ENCODE assay signal across 14 cellular contexts in the genomic region with DNA sequence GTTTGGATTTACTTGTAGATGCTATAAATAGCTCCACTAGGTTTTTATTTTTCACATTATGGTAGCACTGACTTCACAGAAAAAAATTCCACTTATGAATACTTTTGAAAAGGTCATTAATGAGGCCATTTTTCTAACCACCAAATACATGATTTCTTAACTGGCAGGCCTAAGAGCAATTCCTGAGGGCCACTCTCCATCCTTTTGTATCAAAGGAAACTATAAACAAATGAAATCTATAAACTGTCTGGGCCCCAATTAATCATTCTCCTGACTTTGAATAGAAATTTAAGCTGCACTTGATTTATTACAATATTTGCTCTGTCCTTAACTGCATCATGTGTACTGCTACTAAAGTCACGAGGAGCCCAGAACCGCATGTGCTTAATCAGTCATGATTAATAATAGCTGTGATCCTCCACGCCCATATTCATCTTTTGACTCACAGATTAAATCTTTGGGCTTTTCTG. TPM values are rescaled to one million over a fixed set of nuclear protein-coding genes. Genes with fewer than 3 reads are reported as not detected.
DNase-seq lines count a peak whose midpoint lies in the region; ATAC-seq and TF ChIP-seq lines count a peak whose summit lies in the region.
"Had no signal": no experiment of that assay in that cellular context is flagged by ENCODE, and none has a peak within 500 bp of the region (broad histone marks: within the 10 kb centered on the region; RNA-seq: fewer than 3 reads in every experiment).

No MANE protein-coding gene starts in this region.

- POLR2A ChIA-PET in WTC11 (lab: Charles Lee) = no interaction called here

- H3K27me3 ChIP-seq in esophagus muscularis mucosa = no peaks in the 10 kb centered on the region
- H3K27me3 ChIP-seq: neutrophil had no signal

- no peaks in the 10 kb centered on the region for H3K4me1 ChIP-seq in esophagus muscularis mucosa

- TF ChIP-seq POLR2A in esophagus muscularis mucosa (IDR thresholded peaks at IDR 0.05; ENCODE audit: low read depth) = no peak
- no peak for TF ChIP-seq POLR2A in erythroblast (IDR thresholded peaks at IDR 0.05; ENCODE audit: low read length)

- no peak overlapping the region for H3K27ac ChIP-seq in epithelial cell of prostate
- no peak overlapping the region for H3K27ac ChIP-seq in esophagus muscularis mucosa (replicated peaks in 1 of 4)
- H3K27ac ChIP-seq: neutrophil had no signal

- H3K9me3 ChIP-seq in esophagus muscularis mucosa = peaks cover 0 to 17% (median 16%) of the 10 kb centered on the region in 4 donors
- H3K9me3 ChIP-seq: neutrophil had no signal

- H3K9me3 Mint-ChIP-seq in mesothelial cell of epicardium (peaks cover 34% of the 10 kb centered on the region), WTC11 (peaks cover 10% of the 10 kb centered on the region; the same call in 1 of the 2 replicates)

- TF ChIP-seq EP300 in esophagus muscularis mucosa (IDR thresholded peaks at IDR 0.05) = no peak

- DNase-seq in EL = peak; percentile 86
- peak; percentile 52 for DNase-seq in NCI-H774 (lab: John Stamatoyannopoulos, UW)
- DNase-seq in epithelial cell of prostate (ENCODE audit: low read depth, low spot score) = peak; percentile 52
- no peak for DNase-seq in mesothelial cell of epicardium (ENCODE audit: low spot score in 2 of 2, unreplicated experiment in 2 of 2)
- no peak for DNase-seq in stimulated activated CD4-positive, alpha-beta T cell treated with anti-CD3 and anti-CD28 coated beads, Interleukin-15, amount 100 ng/mL, for 24 hours
- DNase-seq in esophagus muscularis mucosa (ENCODE audit: extremely low spot score) = no peak
- no peak for DNase-seq in erythroblast (lab: John Stamatoyannopoulos, UW)
- DNase-seq in WTC11 (ENCODE audit: low spot score) = no peak
- DNase-seq: NCI-H1092, T-helper 17 cell had no signal

- intact Hi-C loops in esophagus muscularis mucosa (cut with DNase I) = no loop called here

- 60% methylated on average over 3 of the region's 3 CpGs for WGBS in esophagus muscularis mucosa

- H3K4me1 Mint-ChIP-seq in mesothelial cell of epicardium (peaks cover 5% of the 10 kb centered on the region), WTC11 (peaks cover 19% of the 10 kb centered on the region)
- H3K4me1 Mint-ChIP-seq: brain, T-helper 17 cell had no signal

- ATAC-seq in WTC11 = no peak
- ATAC-seq: Right ventricle myocardium inferior, T-helper 17 cell had no signal

- no peak for TF ChIP-seq CTCF in mesothelial cell of epicardium (IDR thresholded peaks at IDR 0.05; ENCODE audit: unreplicated experiment)
- TF ChIP-seq CTCF in esophagus muscularis mucosa (IDR thresholded peaks at IDR 0.05) = no peak
- TF ChIP-seq CTCF in WTC11 (IDR thresholded peaks at IDR 0.05) = no peak

- H3K27me3 Mint-ChIP-seq in mesothelial cell of epicardium (ENCODE audit: low read depth) (no peaks in the 10 kb centered on the region), WTC11 (ENCODE audit: low read depth) (no peaks in the 10 kb centered on the region)
- H3K27me3 Mint-ChIP-seq: brain had no signal

- no peak overlapping the region for H3K4me3 Mint-ChIP-seq in mesothelial cell of epicardium
- no peak overlapping the region for H3K4me3 Mint-ChIP-seq in WTC11
- H3K4me3 Mint-ChIP-seq: brain, CD14-positive monocyte, T-helper 17 cell had no signal

- no peaks in the 10 kb centered on the region for H3K36me3 ChIP-seq in esophagus muscularis mucosa
- H3K36me3 ChIP-seq: neutrophil had no signal

- H3K27ac Mint-ChIP-seq in mesothelial cell of epicardium (peak overlapping the region; percentile 34), WTC11 (no peak overlapping the region)
- H3K27ac Mint-ChIP-seq: brain, CD14-positive monocyte had no signal

- H3K36me3 Mint-ChIP-seq in mesothelial cell of epicardium = peaks cover 10% of the 10 kb centered on the region
- H3K36me3 Mint-ChIP-seq in WTC11 = no peaks in the 10 kb centered on the region
- H3K36me3 Mint-ChIP-seq: brain, CD14-positive monocyte had no signal

- CTCF ChIA-PET in WTC11 (lab: Charles Lee) = no interaction called here

- no peak overlapping the region for H3K4me3 ChIP-seq in esophagus muscularis mucosa

TF ChIP-seq in WTC11, 78 proteins besides CTCF, POLR2A, EP300 and RAD21:
- TF ChIP-seq, protein P1, sequence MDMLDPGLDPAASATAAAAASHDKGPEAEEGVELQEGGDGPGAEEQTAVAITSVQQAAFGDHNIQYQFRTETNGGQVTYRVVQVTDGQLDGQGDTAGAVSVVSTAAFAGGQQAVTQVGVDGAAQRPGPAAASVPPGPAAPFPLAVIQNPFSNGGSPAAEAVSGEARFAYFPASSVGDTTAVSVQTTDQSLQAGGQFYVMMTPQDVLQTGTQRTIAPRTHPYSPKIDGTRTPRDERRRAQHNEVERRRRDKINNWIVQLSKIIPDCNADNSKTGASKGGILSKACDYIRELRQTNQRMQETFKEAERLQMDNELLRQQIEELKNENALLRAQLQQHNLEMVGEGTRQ (CRISPR knock-in tag; IDR thresholded peaks at IDR 0.05) = no peak
- no peak for TF ChIP-seq ZNF219 (CRISPR knock-in tag; IDR thresholded peaks at IDR 0.05; ENCODE audit: borderline replicate concordance)
- TF ChIP-seq TEAD4 (CRISPR knock-in tag; IDR thresholded peaks at IDR 0.05) = no peak
- no peak for TF ChIP-seq MYBL2 (CRISPR knock-in tag; IDR thresholded peaks at IDR 0.05)
- TF ChIP-seq ZBTB21 (CRISPR knock-in tag; IDR thresholded peaks at IDR 0.05; ENCODE audit: borderline replicate concordance) = no peak
- TF ChIP-seq GABPB1 (CRISPR knock-in tag; IDR thresholded peaks at IDR 0.05) = no peak
- no peak for TF ChIP-seq RORB (CRISPR knock-in tag; IDR thresholded peaks at IDR 0.05)
- TF ChIP-seq, protein P2, sequence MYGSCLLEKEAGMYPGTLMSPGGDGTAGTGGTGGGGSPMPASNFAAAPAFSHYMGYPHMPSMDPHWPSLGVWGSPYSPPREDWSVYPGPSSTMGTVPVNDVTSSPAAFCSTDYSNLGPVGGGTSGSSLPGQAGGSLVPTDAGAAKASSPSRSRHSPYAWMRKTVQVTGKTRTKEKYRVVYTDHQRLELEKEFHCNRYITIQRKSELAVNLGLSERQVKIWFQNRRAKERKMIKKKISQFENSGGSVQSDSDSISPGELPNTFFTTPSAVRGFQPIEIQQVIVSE (CRISPR knock-in tag; IDR thresholded peaks at IDR 0.05; ENCODE audit: borderline replicate concordance) = no peak
- no peak for TF ChIP-seq ETV6 (CRISPR knock-in tag; IDR thresholded peaks at IDR 0.05)
- TF ChIP-seq ZNF138 (CRISPR knock-in tag; conservative IDR thresholded peaks at IDR 0.05) = no peak
- TF ChIP-seq, protein P3, sequence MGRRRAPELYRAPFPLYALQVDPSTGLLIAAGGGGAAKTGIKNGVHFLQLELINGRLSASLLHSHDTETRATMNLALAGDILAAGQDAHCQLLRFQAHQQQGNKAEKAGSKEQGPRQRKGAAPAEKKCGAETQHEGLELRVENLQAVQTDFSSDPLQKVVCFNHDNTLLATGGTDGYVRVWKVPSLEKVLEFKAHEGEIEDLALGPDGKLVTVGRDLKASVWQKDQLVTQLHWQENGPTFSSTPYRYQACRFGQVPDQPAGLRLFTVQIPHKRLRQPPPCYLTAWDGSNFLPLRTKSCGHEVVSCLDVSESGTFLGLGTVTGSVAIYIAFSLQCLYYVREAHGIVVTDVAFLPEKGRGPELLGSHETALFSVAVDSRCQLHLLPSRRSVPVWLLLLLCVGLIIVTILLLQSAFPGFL (CRISPR knock-in tag; IDR thresholded peaks at IDR 0.05; ENCODE audit: borderline replicate concordance) = no peak
- no peak for TF ChIP-seq ZNF416 (CRISPR knock-in tag; IDR thresholded peaks at IDR 0.05)

RNA-seq across cellular contexts. Expression of a gene that starts 25.1 kb away (rescaled TPM):
- 22.3 to 24.7 TPM (median 23.6 TPM) in 3 replicates for total RNA-seq in mesothelial cell of epicardium
- total RNA-seq in esophagus muscularis mucosa = 10 to 100 TPM; 27.4 to 32.3 (median 30.2) TPM
- total RNA-seq in WTC11 (2021) = 15.3 to 17.3 TPM (median 15.9 TPM) in 3 replicates

Comparison
In these comparisons a context has a peak if more than half of its experiments do, and no peak if none do; other contexts are left out.
1. DNase-seq: peak in EL (single experiment), NCI-H774 (single experiment) and epithelial cell of prostate (single experiment); none in mesothelial cell of epicardium (0 of 2), stimulated activated CD4-positive, alpha-beta T cell treated with anti-CD3 and anti-CD28 coated beads, Interleukin-15, amount 100 ng/mL, for 24 hours (single experiment), esophagus muscularis mucosa (single experiment), erythroblast (0 of 2) and WTC11 (single experiment).